In the genomic region with DNA sequence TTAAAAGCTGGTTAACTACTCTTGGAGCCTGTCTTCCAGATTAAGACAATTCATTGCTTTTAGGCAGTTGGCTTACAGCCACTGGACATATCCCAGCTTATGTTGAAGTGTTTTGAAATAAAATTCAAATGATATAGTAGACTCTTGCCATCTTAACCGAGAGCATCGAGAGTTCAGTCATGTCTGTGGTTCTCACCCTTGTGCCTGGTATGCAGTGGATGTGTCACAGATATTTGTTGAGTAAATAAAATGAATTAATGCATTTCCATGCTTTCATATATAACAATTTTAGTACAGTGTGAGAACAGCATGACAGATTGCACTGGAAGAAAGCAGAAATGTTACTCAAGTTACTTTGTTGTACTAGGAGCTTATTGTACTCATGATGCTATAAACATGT, we compare ENCODE assay signal across 16 cellular contexts.
DNase-seq lines count a peak whose midpoint lies in the region; TF ChIP-seq lines count a peak whose summit lies in the region.
"Had no signal": no experiment of that assay in that cellular context is flagged by ENCODE, and none has a peak within 500 bp of the region (broad histone marks: within the 10 kb centered on the region; RNA-seq: fewer than 3 reads in every experiment).

No MANE protein-coding gene starts in this region.

- peak overlapping the region in 3 of 4 donors; percentile 81 to 90 (median 82) for H3K27ac ChIP-seq in esophagus squamous epithelium
- H3K27ac ChIP-seq: SJCRH30 had no signal

- H3K27me3 ChIP-seq in esophagus squamous epithelium, result no peaks in the 10 kb centered on the region
- H3K27me3 ChIP-seq: SJCRH30 had no signal

- TF ChIP-seq CTCF in esophagus squamous epithelium (IDR thresholded peaks at IDR 0.05), result no peak

- DNase-seq in Daoy (ENCODE audit: low read depth) (peak; percentile 28), RPMI7951 (ENCODE audit: low read depth) (peak; percentile 61), esophagus squamous epithelium (lab: John Stamatoyannopoulos, UW) (no peak), non-pigmented ciliary epithelial cell (ENCODE audit: low read depth) (peak; percentile 64), HK-2 (ENCODE audit: unreplicated experiment) (no peak), islet precursor cell (no peak), hypothalamus (lab: John Stamatoyannopoulos, UW) (no peak), LoVo (ENCODE audit: low spot score) (no peak)
- DNase-seq: activated CD4-positive, alpha-beta T cell treated with anti-CD3 and anti-CD28 coated beads, Interleukin-2, amount 10 ng/mL, durations not matched to agents 7 days and 5 days; activated T-cell treated with anti-CD3 and anti-CD28 coated beads for 4 hours; cerebellar nuclear complex; head of caudate nucleus; NCI-H1930; retina; SJCRH30; stimulated activated CD4-positive, alpha-beta T cell treated with anti-CD3 and anti-CD28 coated beads, Interleukin-2, amount 100 ng/mL, for 24 hours had no signal

- no peak for TF ChIP-seq POLR2A in esophagus squamous epithelium (IDR thresholded peaks at IDR 0.05)

- no peaks in the 10 kb centered on the region for H3K9me3 ChIP-seq in esophagus squamous epithelium
- H3K9me3 ChIP-seq: SJCRH30 had no signal

- H3K36me3 ChIP-seq in esophagus squamous epithelium, result peaks cover 0 to 3% (median 0%) of the 10 kb centered on the region in 3 donors
- H3K36me3 ChIP-seq: SJCRH30 had no signal

- intact Hi-C loops in esophagus squamous epithelium (cut with DNase I), result no loop called here

- H3K4me3 ChIP-seq in esophagus squamous epithelium, result no peak overlapping the region
- H3K4me3 ChIP-seq: SJCRH30 had no signal

- peaks cover 15 to 81% (median 31%) of the 10 kb centered on the region in 3 donors for H3K4me1 ChIP-seq in esophagus squamous epithelium

- WGBS in esophagus squamous epithelium, 2 donors, result 28 to 42% methylated on average over 2 of the region's 2 CpGs

Comparison
In these comparisons a context has a peak if more than half of its experiments do, and no peak if none do; other contexts are left out.
1. DNase-seq: peak in Daoy (single experiment), RPMI7951 (single experiment) and non-pigmented ciliary epithelial cell (single experiment); none in esophagus squamous epithelium (single experiment), HK-2 (single experiment), islet precursor cell (single experiment), hypothalamus (0 of 51) and LoVo (single experiment).